15 cellular contexts compared by ENCODE assay signal in the genomic region with DNA sequence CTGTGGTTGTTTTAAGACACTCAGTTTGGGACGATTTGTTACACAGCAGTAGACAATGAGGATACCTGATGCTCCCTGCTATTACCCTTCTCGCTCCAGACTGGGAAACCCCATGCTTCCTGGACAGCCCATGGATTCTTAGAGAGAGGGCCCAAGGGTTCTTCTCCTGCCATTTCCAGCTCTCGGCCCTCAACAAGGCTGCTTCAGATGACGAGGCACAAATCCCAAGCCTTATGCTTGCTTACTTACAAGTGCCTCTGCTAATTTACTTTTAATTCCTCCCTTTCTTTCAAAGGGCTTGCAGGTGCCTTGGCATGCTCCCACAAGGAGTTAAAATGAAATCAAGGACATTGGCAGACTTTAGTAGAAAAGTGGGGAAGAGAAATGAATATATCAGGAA.
"Had no signal": no experiment of that assay in that cellular context is flagged by ENCODE, and none has a peak within 500 bp of the region (broad histone marks: within the 10 kb centered on the region; RNA-seq: fewer than 3 reads in every experiment).

No MANE protein-coding gene starts in this region.

- H3K4me1 ChIP-seq: colonic mucosa had no signal

- H3K27me3 Mint-ChIP-seq: activated CD4-positive, alpha-beta T cell treated with anti-CD3 and anti-CD28 coated beads for 36 hours; activated naive CD8-positive, alpha-beta T cell treated with anti-CD3 and anti-CD28 coated beads for 36 hours; naive thymus-derived CD4-positive, alpha-beta T cell had no signal

- H3K4me3 ChIP-seq: colonic mucosa, ovary, transverse colon had no signal

- H3K27me3 ChIP-seq: brain microvascular endothelial cell, colonic mucosa, foreskin keratinocyte, ovary, transverse colon had no signal

- ATAC-seq: activated CD4-positive, alpha-beta T cell treated with anti-CD3 and anti-CD28 coated beads for 36 hours; foreskin keratinocyte; naive thymus-derived CD4-positive, alpha-beta T cell; stimulated activated naive B cell treated with anti-CD40 and anti-IgM and Interleukin-4, amounts not matched to agents 10 μg/mL and 1 μg/mL and 100 μg/mL, for 72 hours had no signal

- H3K4me3 Mint-ChIP-seq: activated CD4-positive, alpha-beta T cell treated with anti-CD3 and anti-CD28 coated beads for 36 hours; activated naive CD8-positive, alpha-beta T cell treated with anti-CD3 and anti-CD28 coated beads for 36 hours; central memory CD8-positive, alpha-beta T cell; naive thymus-derived CD4-positive, alpha-beta T cell; stimulated activated naive B cell treated with anti-CD40 and anti-IgM and Interleukin-4, amounts not matched to agents 10 μg/mL and 1 μg/mL and 100 μg/mL, for 72 hours had no signal

- H3K36me3 ChIP-seq: brain microvascular endothelial cell, colonic mucosa, ovary, transverse colon had no signal

- H3K36me3 Mint-ChIP-seq: activated naive CD8-positive, alpha-beta T cell treated with anti-CD3 and anti-CD28 coated beads for 36 hours; naive thymus-derived CD4-positive, alpha-beta T cell; stimulated activated naive B cell treated with anti-CD40 and anti-IgM and Interleukin-4, amounts not matched to agents 10 μg/mL and 1 μg/mL and 100 μg/mL, for 72 hours had no signal

- H3K27ac Mint-ChIP-seq: activated CD4-positive, alpha-beta T cell treated with anti-CD3 and anti-CD28 coated beads for 36 hours; activated naive CD8-positive, alpha-beta T cell treated with anti-CD3 and anti-CD28 coated beads for 36 hours; naive thymus-derived CD4-positive, alpha-beta T cell; stimulated activated naive B cell treated with anti-CD40 and anti-IgM and Interleukin-4, amounts not matched to agents 10 μg/mL and 1 μg/mL and 100 μg/mL, for 72 hours had no signal

- H3K27ac ChIP-seq: brain microvascular endothelial cell, colonic mucosa, foreskin keratinocyte, ovary, transverse colon had no signal

- H3K9me3 ChIP-seq: colonic mucosa, ovary, transverse colon had no signal

- DNase-seq: activated CD4-positive, alpha-beta T cell treated with anti-CD3 and anti-CD28 coated beads for 36 hours; activated CD4-positive, alpha-beta T cell treated with anti-CD3 and anti-CD28 coated beads, Interleukin-2, amount 50 U/mL, for 48 hours; activated naive CD8-positive, alpha-beta T cell treated with anti-CD3 and anti-CD28 coated beads for 36 hours; brain microvascular endothelial cell; colonic mucosa; foreskin keratinocyte; kidney; mesendoderm; naive thymus-derived CD4-positive, alpha-beta T cell; stimulated activated naive B cell treated with anti-CD40 and anti-IgM and Interleukin-4, amounts not matched to agents 10 μg/mL and 1 μg/mL and 100 μg/mL, for 72 hours; SW 1271; T-helper 2 cell; transverse colon had no signal

- H3K9me3 Mint-ChIP-seq: activated naive CD8-positive, alpha-beta T cell treated with anti-CD3 and anti-CD28 coated beads for 36 hours; central memory CD8-positive, alpha-beta T cell; naive thymus-derived CD4-positive, alpha-beta T cell; stimulated activated naive B cell treated with anti-CD40 and anti-IgM and Interleukin-4, amounts not matched to agents 10 μg/mL and 1 μg/mL and 100 μg/mL, for 72 hours had no signal

- H3K4me1 Mint-ChIP-seq: activated CD4-positive, alpha-beta T cell treated with anti-CD3 and anti-CD28 coated beads for 36 hours; activated naive CD8-positive, alpha-beta T cell treated with anti-CD3 and anti-CD28 coated beads for 36 hours; central memory CD8-positive, alpha-beta T cell had no signal
